Comparison of ENCODE assay signal across 29 cellular contexts in the genomic region with DNA sequence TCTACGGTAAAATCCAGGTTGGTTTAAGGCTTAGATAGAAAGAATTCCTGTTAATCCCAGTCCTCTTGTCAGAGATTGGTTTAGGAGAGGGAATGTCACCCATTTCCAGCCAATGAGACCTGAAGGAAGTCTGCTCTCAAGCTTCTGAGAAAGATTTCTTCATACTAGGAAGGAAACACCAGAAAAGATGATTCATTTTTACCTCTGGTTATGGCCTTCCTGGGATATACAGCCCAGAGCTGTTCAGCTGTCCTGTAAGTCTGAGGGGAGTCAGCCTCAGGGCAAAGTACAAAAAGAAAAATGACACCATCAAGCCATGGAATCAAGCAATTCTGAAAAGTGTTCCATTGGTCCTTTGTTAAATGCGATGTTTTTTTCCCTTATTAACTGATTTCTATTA. TPM values are rescaled to one million over a fixed set of nuclear protein-coding genes. Genes with fewer than 3 reads are reported as not detected.
A peak's percentile ranks its signal among the peaks of the same experiment; 100 is the strongest.
DNase-seq lines count a peak whose midpoint lies in the region; ATAC-seq, FAIRE-seq and TF ChIP-seq lines count a peak whose summit lies in the region.
"Had no signal": no experiment of that assay in that cellular context is flagged by ENCODE, and none has a peak within 500 bp of the region (broad histone marks: within the 10 kb centered on the region; RNA-seq: fewer than 3 reads in every experiment).

No MANE protein-coding gene starts in this region.

- in situ Hi-C loops in GM23248 (cut with MboI): no loop called here
- in situ Hi-C loops in K562 (cut with MboI): no loop called here

- no peak for TF ChIP-seq CTCF in K562 (IDR thresholded peaks at IDR 0.05 in 2 of 3, conservative IDR thresholded peaks at IDR 0.05 in 1 of 3; ENCODE audit: insufficient read depth in 2 of 3, low read depth in 1 of 3, low read length in 3 of 3)
- TF ChIP-seq CTCF in keratinocyte (optimal IDR thresholded peaks at IDR 0.05 in 1 of 3, IDR thresholded peaks at IDR 0.05 in 1 of 3, conservative IDR thresholded peaks at IDR 0.05 in 1 of 3; ENCODE audit: extremely low read depth in 1 of 3, insufficient read depth in 2 of 3, low read length in 3 of 3): no peak
- TF ChIP-seq CTCF in right atrium auricular region (IDR thresholded peaks at IDR 0.05): no peak
- no peak for TF ChIP-seq CTCF in GM10248 (IDR thresholded peaks at IDR 0.05; ENCODE audit: control extremely low read depth, extremely low read depth, low read depth, missing control alignments)

- no TSS peak for BruUV-seq in K562 (replicated peaks; lab: Mats Ljungman, UMichigan)

- H2AFZ ChIP-seq in GM23248: no peak overlapping the region
- no peak overlapping the region for H2AFZ ChIP-seq in K562 (ENCODE audit: low read depth, low read length)
- H2AFZ ChIP-seq in keratinocyte (ENCODE audit: control insufficient read depth, low read length): no peak overlapping the region

- CTCF ChIA-PET in K562 (lab: Yijun Ruan, JAX; ENCODE audit: low intra/inter-chr PET ratio): no interaction called here
- CTCF ChIA-PET in GM10248 (lab: Yijun Ruan, JAX): interaction anchor here (0.8 kb wide), 1 partner anchor 13 kb away, joined by 3 read pairs; no protein-coding TSS in a partner anchor

- no peak for TF ChIP-seq RAD21 in K562 (CRISPR knock-in tag; conservative IDR thresholded peaks at IDR 0.05 in 1 of 2, IDR thresholded peaks at IDR 0.05 in 1 of 2)

- peak; percentile 35 for FAIRE-seq in K562 (lab: Jason Lieb, UNC)
- FAIRE-seq in keratinocyte (lab: Jason Lieb, UNC): peak; percentile 17
- FAIRE-seq: GM18507, urothelium cell line had no signal

- no peaks in the 10 kb centered on the region for H3K9me2 ChIP-seq in GM23248 (ENCODE audit: insufficient read depth)

- 89 to 98% methylated on average over 2 of the region's 2 CpGs for WGBS in GM23248 (ENCODE audit: low coverage in 1 of 2, low lambda C conversion rate in 2 of 2, missing lambda C conversion rate in 2 of 2), 2 experiments
- 14% methylated on average over 2 of the region's 2 CpGs for WGBS in K562 (ENCODE audit: insufficient coverage, low coverage, missing lambda C conversion rate)

- dilution Hi-C loops in keratinocyte (cut with MboI; ENCODE audit: extremely low pct_ligation_motif_present, low sequenced_read_pairs): no loop called here

- H4K20me1 ChIP-seq in GM23248 (ENCODE audit: insufficient read depth) (no peaks in the 10 kb centered on the region), K562 (replicated peaks; ENCODE audit: control insufficient read depth, insufficient read depth, low read length) (no peaks in the 10 kb centered on the region), keratinocyte (ENCODE audit: control insufficient read depth, extremely low read depth, insufficient read depth, low read length) (no peaks in the 10 kb centered on the region)

- H3F3A ChIP-seq in GM23248 (ENCODE audit: insufficient read depth): no peaks in the 10 kb centered on the region

- POLR2A ChIA-PET in K562 (lab: Yijun Ruan, JAX) (interaction anchor here (1.0 kb wide), 1 partner anchor 17 kb away, joined by 3 read pairs; no protein-coding TSS in a partner anchor), GM10248 (lab: Yijun Ruan, JAX) (no interaction called here)

- H3K9ac ChIP-seq in GM23248 (no peak overlapping the region), K562 (ENCODE audit: insufficient read depth in 1 of 2, low read depth in 2 of 2, low read length in 2 of 2) (no peak overlapping the region), keratinocyte (ENCODE audit: control insufficient read depth, extremely low read depth, insufficient read depth, low read length) (no peak overlapping the region)

- H3K36me3 ChIP-seq in GM23248 (ENCODE audit: low read depth) (no peaks in the 10 kb centered on the region), K562 (ENCODE audit: control insufficient read depth, insufficient read depth, low read length) (no peaks in the 10 kb centered on the region), keratinocyte (ENCODE audit: control insufficient read depth in 2 of 2, extremely low read depth in 1 of 2, insufficient read depth in 2 of 2, low read length in 2 of 2) (no peaks in the 10 kb centered on the region), right atrium auricular region (no peaks in the 10 kb centered on the region)
- H3K36me3 ChIP-seq: adrenal gland, colonic mucosa, heart left ventricle, prostate gland had no signal

- no peak overlapping the region for H3K27ac ChIP-seq in GM23248
- H3K27ac ChIP-seq in K562 (ENCODE audit: extremely low read depth, low read depth, low read length): no peak overlapping the region
- no peak overlapping the region for H3K27ac ChIP-seq in keratinocyte (ENCODE audit: control insufficient read depth, insufficient read depth, low read length)
- H3K27ac ChIP-seq in right atrium auricular region: no peak overlapping the region
- H3K27ac ChIP-seq: adrenal gland, C4-2B, colonic mucosa, heart left ventricle, prostate gland, skin epidermis had no signal

- H3K79me2 ChIP-seq in GM23248 (ENCODE audit: insufficient read depth): no peaks in the 10 kb centered on the region
- no peaks in the 10 kb centered on the region for H3K79me2 ChIP-seq in K562 (ENCODE audit: control insufficient read depth, insufficient read depth, low read length)
- H3K79me2 ChIP-seq in keratinocyte (ENCODE audit: control insufficient read depth, insufficient read depth, low read length): no peaks in the 10 kb centered on the region

- DNase-seq in GM23248 (peak; percentile 7), LHCN-M2 (ENCODE audit: low read depth) (peak; percentile 68), K562 (ENCODE audit: extremely low read depth in 1 of 4, low spot score in 3 of 4) (no peak), keratinocyte (ENCODE audit: low read depth, low spot score) (no peak), right atrium auricular region (ENCODE audit: low spot score) (no peak), GM10248 (ENCODE audit: extremely low spot score) (no peak)
- DNase-seq: activated CD4-positive, alpha-beta T cell treated with anti-CD3 and anti-CD28 coated beads for 1 hour; activated CD8-positive, alpha-beta memory T cell treated with anti-CD3 and anti-CD28 coated beads for 24 hours; activated naive CD4-positive, alpha-beta T cell; activated T-cell treated with anti-CD3 and anti-CD28 coated beads, Interleukin-2, amount 50 U/mL, for 24 hours; adrenal gland; Calu3; colonic mucosa; heart left ventricle; NCI-H1436; NCI-H526; stimulated activated CD4-positive, alpha-beta T cell treated with anti-CD3 and anti-CD28 coated beads, Interleukin-1b, Interleukin-23, amount 100 ng/mL, for 48 hours; SW 1271 had no signal

- intact Hi-C loops in K562 (cut with micrococcal nuclease): no loop called here

- TF ChIP-seq EP300 in K562 (IDR thresholded peaks at IDR 0.05; ENCODE audit: low read length): no peak

- H3K27me3 ChIP-seq in GM23248 (replicated peaks; ENCODE audit: insufficient read depth) (no peaks in the 10 kb centered on the region), K562 (ENCODE audit: control insufficient read depth in 2 of 2, insufficient read depth in 2 of 2, low read length in 2 of 2) (no peaks in the 10 kb centered on the region), keratinocyte (ENCODE audit: control insufficient read depth, extremely low read depth, insufficient read depth, low read length) (no peaks in the 10 kb centered on the region), right atrium auricular region (no peaks in the 10 kb centered on the region)
- H3K27me3 ChIP-seq: adrenal gland, colonic mucosa, heart left ventricle had no signal

- H3K4me2 ChIP-seq in GM23248 (ENCODE audit: unreplicated experiment): no peak overlapping the region
- H3K4me2 ChIP-seq in K562 (ENCODE audit: insufficient read depth, low read length): no peak overlapping the region
- no peak overlapping the region for H3K4me2 ChIP-seq in keratinocyte (ENCODE audit: control insufficient read depth, extremely low read depth, insufficient read depth, low read depth, low read length)

- H3K4me3 ChIP-seq in GM23248 (no peak overlapping the region), K562 (no peak overlapping the region), keratinocyte (ENCODE audit: control insufficient read depth in 2 of 3, extremely low read depth in 1 of 3, insufficient read depth in 2 of 3, low read depth in 1 of 3, low read length in 3 of 3) (no peak overlapping the region), right atrium auricular region (no peak overlapping the region)
- H3K4me3 ChIP-seq: adrenal gland, colonic mucosa, heart left ventricle, prostate gland, skin epidermis had no signal

- ATAC-seq in K562 (no peak), GM21786 (IDR thresholded peaks at IDR 0.05; ENCODE audit: unreplicated experiment) (no peak), GM21360 (IDR thresholded peaks at IDR 0.05; ENCODE audit: unreplicated experiment) (no peak)
- ATAC-seq: heart left ventricle; Right ventricle myocardium inferior; stimulated activated effector memory CD8-positive, alpha-beta T cell treated with anti-CD3 and anti-CD28 coated beads, Interleukin-12 subunit alpha, Interleukin-12 subunit beta, amount 100 ng/mL, for 72 hours had no signal

- no peaks in the 10 kb centered on the region for H3K9me3 ChIP-seq in GM23248 (ENCODE audit: low read depth)
- no peaks in the 10 kb centered on the region for H3K9me3 ChIP-seq in K562 (replicated peaks; ENCODE audit: control insufficient read depth, insufficient read depth, low read depth, low read length)
- H3K9me3 ChIP-seq in keratinocyte (ENCODE audit: control insufficient read depth, low read depth, low read length): no peaks in the 10 kb centered on the region
- no peaks in the 10 kb centered on the region for H3K9me3 ChIP-seq in right atrium auricular region
- H3K9me3 ChIP-seq: adrenal gland, colonic mucosa, heart left ventricle, prostate gland had no signal

- no peak for TF ChIP-seq POLR2A in K562 (conservative IDR thresholded peaks at IDR 0.05)

- H3K4me1 ChIP-seq in GM23248 (ENCODE audit: insufficient read depth) (no peaks in the 10 kb centered on the region; the same call in 1 of the 2 replicates), K562 (replicated peaks in 1 of 2; ENCODE audit: control insufficient read depth in 2 of 2, insufficient read depth in 2 of 2, low read length in 2 of 2) (peaks cover 3 to 9% of the 10 kb centered on the region in 2 experiments; a peak in 3 of 5 replicates), keratinocyte (ENCODE audit: control insufficient read depth, extremely low read depth, insufficient read depth, low read length) (no peaks in the 10 kb centered on the region), right atrium auricular region (no peaks in the 10 kb centered on the region)
- H3K4me1 ChIP-seq: adrenal gland, colonic mucosa, prostate gland had no signal

- H3K9me1 ChIP-seq in K562 (ENCODE audit: control insufficient read depth, insufficient read depth, low read length): no peaks in the 10 kb centered on the region
- no peaks in the 10 kb centered on the region for H3K9me1 ChIP-seq in keratinocyte (ENCODE audit: control insufficient read depth, extremely low read depth, insufficient read depth, low read length)

RNA-seq across cellular contexts. Expression of a gene that starts 18.6 kb away (rescaled TPM):
- not detected in 2 replicates for total RNA-seq in GM23248 (2014; rRNA removed; shearing (Covaris generic))
- polyA plus RNA-seq in GM23248 (2016; fragmentation: Nextera tagmentation; extraction: Ambion mirVana) (0.39 TPM in 1 of 2 replicates, not detected in the other), K562 (2011; rRNA removed) (0.58 and 6.3 TPM in 2 replicates), K562 (2014; fragmentation: Illumina TruSeq; extraction: Trizol) (1.2 and 2.9 TPM in 2 replicates), K562 (2014; fragmentation: Nextera tagmentation; extraction: Ambion mirVana) (1 to 10 TPM; 3.4 to 5.0 TPM), K562 (2014; rRNA removed) (1.2 and 1.9 TPM in 2 replicates), keratinocyte (0.08 TPM in 1 of 3 replicates, not detected in the others)
- total RNA-seq in LHCN-M2 (2014; rRNA removed) (not detected in 2 replicates), K562 (2014; rRNA removed) (1.7 and 3.1 TPM in 2 replicates), K562 (2014; rRNA removed; fragmentation: Illumina TruSeq; extraction: Trizol) (1.7 and 2.0 TPM in 2 replicates), K562 (2015; rRNA removed; fragmentation: Illumina TruSeq; extraction: Trizol) (0.62 and 0.75 TPM in 2 replicates), K562 (2021) (1.1 and 2.8 TPM in 2 replicates), right atrium auricular region (not detected)
- not detected for polyA plus RNA-seq in LHCN-M2 (2012)
- 2.1 and 3.4 TPM in 2 replicates for total RNA-seq in K562 (2011; cell fraction: chromatin; rRNA removed; ENCODE audit: low replicate concordance)
- 1.5 and 1.6 TPM in 2 replicates for total RNA-seq in K562 (2011; cell fraction: nucleolus; rRNA removed)
- 2.1 and 2.6 TPM in 2 replicates for total RNA-seq in K562 (2011; cell fraction: nucleoplasm; rRNA removed)
- 1.9 TPM in 1 of 2 replicates, not detected in the other for polyA plus RNA-seq in K562 (2011; cell fraction: cytosol; rRNA removed)
- polyA plus RNA-seq in K562 (2011; cell fraction: nucleus; rRNA removed): 0.24 and 1.1 TPM in 2 replicates
- 0.25 and 0.57 TPM in 2 replicates for polyA plus RNA-seq in K562 (2012)
- 2.2 TPM in 1 of 2 replicates, not detected in the other for polyA minus RNA-seq in K562 (2011; rRNA and poly(A)+ RNA removed)
- polyA minus RNA-seq in K562 (2011; cell fraction: cytosol; rRNA and poly(A)+ RNA removed): 1.4 TPM in 1 of 2 replicates, not detected in the other
- 1.2 TPM in 1 of 2 replicates, not detected in the other for polyA minus RNA-seq in K562 (2011; cell fraction: nucleus; rRNA and poly(A)+ RNA removed)
- not detected for polyA plus RNA-seq in keratinocyte (2011; ENCODE audit: low read depth)
- polyA plus RNA-seq in keratinocyte (2011; cell fraction: cytosol; rRNA removed): not detected in 2 replicates
- polyA plus RNA-seq in keratinocyte (2011; cell fraction: nucleus; rRNA removed): not detected in 2 replicates
- not detected in 2 replicates for polyA plus RNA-seq in keratinocyte (2012; ENCODE audit: low replicate concordance)
- polyA minus RNA-seq in keratinocyte: not detected in 3 replicates
- not detected for polyA minus RNA-seq in keratinocyte (2011; cell fraction: cytosol; rRNA and poly(A)+ RNA removed)
- not detected in 2 replicates for polyA minus RNA-seq in keratinocyte (2011; cell fraction: nucleus; rRNA and poly(A)+ RNA removed)
- total RNA-seq: liver had no signal
- polyA plus RNA-seq: AG04450, heart left ventricle, liver had no signal

RNA-seq across cellular contexts. Expression of a gene that starts 42.2 kb away (rescaled TPM):
- 48.4 and 57.9 TPM in 2 replicates for total RNA-seq in GM23248 (2014; rRNA removed; shearing (Covaris generic))
- polyA plus RNA-seq in GM23248 (2016; fragmentation: Nextera tagmentation; extraction: Ambion mirVana) (10.8 and 11.0 TPM in 2 replicates), K562 (2011; rRNA removed) (28.0 and 31.0 TPM in 2 replicates), K562 (2014; fragmentation: Illumina TruSeq; extraction: Trizol) (24.7 and 26.2 TPM in 2 replicates), K562 (2014; fragmentation: Nextera tagmentation; extraction: Ambion mirVana) (10 to 100 TPM; 10.1 to 10.8 TPM), K562 (2014; rRNA removed) (16.1 and 17.5 TPM in 2 replicates), keratinocyte (10.4 to 15.5 TPM (median 11.5 TPM) in 3 replicates)
- total RNA-seq in LHCN-M2 (2014; rRNA removed) (47.8 and 64.6 TPM in 2 replicates), K562 (2014; rRNA removed) (27.3 and 30.9 TPM in 2 replicates), K562 (2014; rRNA removed; fragmentation: Illumina TruSeq; extraction: Trizol) (48.0 and 52.4 TPM in 2 replicates), K562 (2015; rRNA removed; fragmentation: Illumina TruSeq; extraction: Trizol) (37.6 and 38.0 TPM in 2 replicates), K562 (2021) (29.3 and 31.7 TPM in 2 replicates), right atrium auricular region (10 to 100 TPM; 29.2 to 32.1 TPM)
- polyA plus RNA-seq in LHCN-M2 (2012): 6.6 TPM
- 44.5 and 102 TPM in 2 replicates for total RNA-seq in K562 (2011; cell fraction: chromatin; rRNA removed; ENCODE audit: low replicate concordance)
- total RNA-seq in K562 (2011; cell fraction: nucleolus; rRNA removed): 19.3 and 25.8 TPM in 2 replicates
- total RNA-seq in K562 (2011; cell fraction: nucleoplasm; rRNA removed): 59.2 and 97.3 TPM in 2 replicates
- polyA plus RNA-seq in K562 (2011; cell fraction: cytosol; rRNA removed): 3.8 and 11.3 TPM in 2 replicates
- polyA plus RNA-seq in K562 (2011; cell fraction: nucleus; rRNA removed): 56.9 and 96.3 TPM in 2 replicates
- polyA plus RNA-seq in K562 (2012): 12.0 and 15.0 TPM in 2 replicates
- polyA minus RNA-seq in K562 (2011; rRNA and poly(A)+ RNA removed): 69.1 and 99.4 TPM in 2 replicates
- 18.3 and 21.9 TPM in 2 replicates for polyA minus RNA-seq in K562 (2011; cell fraction: cytosol; rRNA and poly(A)+ RNA removed)
- 59.6 and 122 TPM in 2 replicates for polyA minus RNA-seq in K562 (2011; cell fraction: nucleus; rRNA and poly(A)+ RNA removed)
- polyA plus RNA-seq in keratinocyte (2011; ENCODE audit: low read depth): 4.5 TPM
- 4.9 and 7.9 TPM in 2 replicates for polyA plus RNA-seq in keratinocyte (2011; cell fraction: cytosol; rRNA removed)
- polyA plus RNA-seq in keratinocyte (2011; cell fraction: nucleus; rRNA removed): 20.7 and 28.4 TPM in 2 replicates
- polyA plus RNA-seq in keratinocyte (2012; ENCODE audit: low replicate concordance): 6.8 and 13.8 TPM in 2 replicates
- polyA minus RNA-seq in keratinocyte: 11.8 to 48.7 TPM (median 41.5 TPM) in 3 replicates
- polyA minus RNA-seq in keratinocyte (2011; cell fraction: cytosol; rRNA and poly(A)+ RNA removed): 15.0 TPM
- 33.1 and 53.0 TPM in 2 replicates for polyA minus RNA-seq in keratinocyte (2011; cell fraction: nucleus; rRNA and poly(A)+ RNA removed)

Comparison
In these comparisons a context has a peak if more than half of its experiments do, and no peak if none do; other contexts are left out.
1. DNase-seq: peak in GM23248 (single experiment) and LHCN-M2 (single experiment); none in K562 (0 of 4), keratinocyte (single experiment), right atrium auricular region (single experiment) and GM10248 (single experiment).